27 cellular contexts compared by ENCODE assay signal in genomic region chr1:201050515-201051277, GRCh38. TPM values are rescaled to one million over a fixed set of nuclear protein-coding genes. Genes with fewer than 3 reads are reported as not detected.
DNase-seq lines count a peak whose midpoint lies in the region; ATAC-seq and TF ChIP-seq lines count a peak whose summit lies in the region.
"Had no signal": no experiment of that assay in that cellular context is flagged by ENCODE, and none has a peak within 500 bp of the region (broad histone marks: within the 10 kb centered on the region; RNA-seq: fewer than 3 reads in every experiment).

No MANE protein-coding gene starts in this region.

- no peak for TF ChIP-seq CTCF in heart right ventricle (IDR thresholded peaks at IDR 0.05)

- DNase-seq in Right ventricle myocardium inferior (ENCODE audit: missing footprints), result peak; percentile 22
- DNase-seq in heart right ventricle, result no peak
- DNase-seq in adipocyte (ENCODE audit: low read depth), result peak; percentile 40
- peak; percentile 36 for DNase-seq in germinal center (ENCODE audit: low spot score)
- DNase-seq in stimulated activated CD4-positive, alpha-beta T cell treated with anti-CD3 and anti-CD28 coated beads, Interleukin-4, amount 100 ng/mL, for 1 hour, result no peak
- DNase-seq in stimulated activated CD4-positive, alpha-beta T cell treated with anti-CD3 and anti-CD28 coated beads, Interleukin-1b, Interleukin-23, amount 100 ng/mL, for 48 hours, result no peak
- DNase-seq in NCI-H2107 treated with DMSO at 0.1 percent for 48 hours (lab: John Stamatoyannopoulos, UW; ENCODE audit: unreplicated experiment), result no peak
- no peak for DNase-seq in dermis blood vessel endothelial cell
- DNase-seq: activated CD4-positive, alpha-beta T cell treated with anti-CD3 and anti-CD28 coated beads for 1 hour; activated CD8-positive, alpha-beta memory T cell treated with anti-CD3 and anti-CD28 coated beads for 24 hours; activated T-cell treated with anti-CD3 and anti-CD28 coated beads, Interleukin-2, amount 50 U/mL, for 24 hours; C1 segment of cervical spinal cord; foreskin melanocyte; kidney; NCI-H2081 treated with DMSO at 0.1 percent for 48 hours; NCI-H446 treated with DMSO at 0.1 percent for 48 hours; PC-9; SHP77 treated with DMSO at 0.1 percent for 48 hours; stimulated activated CD4-positive, alpha-beta T cell treated with anti-CD3 and anti-CD28 coated beads, Interleukin-2, amount 100 ng/mL, for 48 hours; stimulated activated naive CD4-positive, alpha-beta T cell treated with Interleukin-2 at 50 U/mL for 16 hours; SW 1271; tibial artery had no signal

- no peak overlapping the region for H3K27ac ChIP-seq in heart right ventricle
- H3K27ac ChIP-seq: 22Rv1, dorsolateral prefrontal cortex, neutrophil, PC-9, tibial artery had no signal

- ATAC-seq in Right ventricle myocardium inferior (no peak), heart right ventricle (no peak)

- intact Hi-C loops in Right ventricle myocardium inferior (cut with DNase I) (no loop called here), heart right ventricle (cut with DNase I) (no loop called here)

- H3K4me3 ChIP-seq in heart right ventricle (no peak overlapping the region), adipocyte (ENCODE audit: low read length) (no peak overlapping the region)
- H3K4me3 ChIP-seq: dorsolateral prefrontal cortex, lung, PC-9, smooth muscle cell, tibial artery had no signal

- no peak overlapping the region for H3K9ac ChIP-seq in adipocyte (ENCODE audit: low read length)

- H3K36me3 ChIP-seq in heart right ventricle (no peaks in the 10 kb centered on the region), adipocyte (ENCODE audit: control insufficient read depth, insufficient read depth, low read length, severe bottlenecking) (no peaks in the 10 kb centered on the region)
- H3K36me3 ChIP-seq: neutrophil, tibial artery had no signal

- WGBS in heart right ventricle, 2 donors, result 83 to 90% methylated on average over 5 of the region's 5 CpGs

- no peaks in the 10 kb centered on the region for H3K9me3 ChIP-seq in heart right ventricle
- no peaks in the 10 kb centered on the region for H3K9me3 ChIP-seq in adipocyte (ENCODE audit: control insufficient read depth, low read length)
- H3K9me3 ChIP-seq: neutrophil, tibial artery had no signal

- H3K27me3 ChIP-seq in heart right ventricle (peaks cover 0 to 13% (median 6%) of the 10 kb centered on the region in 7 donors), adipocyte (replicated peaks; ENCODE audit: control insufficient read depth, insufficient read depth, low read length) (peaks cover 68% of the 10 kb centered on the region)
- H3K27me3 ChIP-seq: dorsolateral prefrontal cortex, tibial artery had no signal

- H3K4me1 ChIP-seq in heart right ventricle (peaks cover 0 to 21% (median 8%) of the 10 kb centered on the region in 9 donors), adipocyte (ENCODE audit: control insufficient read depth, insufficient read depth, low read length) (no peaks in the 10 kb centered on the region)

RNA-seq across cellular contexts. Expression of gene KIF21B, which starts 27.2 kb away (rescaled TPM):
- total RNA-seq in Right ventricle myocardium inferior, result 0.43 TPM
- 1 to 10 TPM in 1 of 10 donors, under 1 TPM in 9; 0.32 to 2.6 (median 0.41) TPM for total RNA-seq in heart right ventricle
- under 1 TPM; 0.10 to 0.44 TPM for polyA plus RNA-seq in heart right ventricle
- total RNA-seq in dermis blood vessel endothelial cell, result 2.2 and 4.4 TPM in 2 replicates

Comparison
In these comparisons a context has a peak if more than half of its experiments do, and no peak if none do; other contexts are left out.
1. DNase-seq: peak in Right ventricle myocardium inferior (single experiment), adipocyte (single experiment) and germinal center (single experiment); none in heart right ventricle (0 of 2), stimulated activated CD4-positive, alpha-beta T cell treated with anti-CD3 and anti-CD28 coated beads, Interleukin-4, amount 100 ng/mL, for 1 hour (single experiment), stimulated activated CD4-positive, alpha-beta T cell treated with anti-CD3 and anti-CD28 coated beads, Interleukin-1b, Interleukin-23, amount 100 ng/mL, for 48 hours (single experiment), NCI-H2107 treated with DMSO at 0.1 percent for 48 hours (single experiment) and dermis blood vessel endothelial cell (single experiment).